ENCODE assay signal across 11 cellular contexts in the genomic region with DNA sequence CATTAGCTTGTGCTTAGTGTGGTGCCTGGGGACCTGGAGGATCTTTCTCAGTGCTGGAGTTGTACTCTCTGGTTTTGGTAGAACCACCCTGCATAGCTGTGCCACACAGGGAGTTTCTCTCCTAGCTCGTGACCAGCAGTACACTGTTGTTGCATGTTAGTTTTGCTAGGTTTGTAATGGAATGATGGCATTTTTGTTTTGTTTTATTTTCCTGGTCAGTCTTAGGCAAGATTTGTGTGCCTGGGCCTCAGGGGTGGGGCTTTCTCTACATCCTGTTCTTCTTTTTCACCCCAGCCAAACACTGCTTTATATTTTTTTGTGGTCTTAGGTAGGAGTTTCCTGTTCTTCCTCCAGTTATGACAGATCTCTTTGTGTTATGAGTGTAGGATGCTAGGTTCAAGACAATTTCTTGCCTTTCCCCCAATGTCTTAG.
DNase-seq lines count a peak whose midpoint lies in the region; ATAC-seq and TF ChIP-seq lines count a peak whose summit lies in the region.
"Had no signal": no experiment of that assay in that cellular context is flagged by ENCODE, and none has a peak within 500 bp of the region (broad histone marks: within the 10 kb centered on the region; RNA-seq: fewer than 3 reads in every experiment).

No MANE protein-coding gene starts in this region.

- no peak for TF ChIP-seq CTCF in endothelial cell (IDR thresholded peaks at IDR 0.05; ENCODE audit: unreplicated experiment)
- TF ChIP-seq CTCF in ovary (IDR thresholded peaks at IDR 0.05) = no peak

- CTCF ChIA-PET in activated CD4-positive, alpha-beta memory T cell treated with anti-CD3 and anti-CD28 coated beads for 36 hours (lab: Charles Lee) = interaction anchor here (0.6 kb wide), 1 partner anchor 227 kb away, joined by 3 read pairs; no protein-coding TSS in a partner anchor

- no peak for TF ChIP-seq EP300 in ovary (IDR thresholded peaks at IDR 0.05)

- H3K4me3 Mint-ChIP-seq in activated CD4-positive, alpha-beta memory T cell treated with anti-CD3 and anti-CD28 coated beads for 36 hours = no peak overlapping the region
- H3K4me3 Mint-ChIP-seq in stimulated activated naive CD8-positive, alpha-beta T cell treated with anti-CD3 and anti-CD28 coated beads, Interleukin-15, Interleukin-2, amounts not matched to agents 100 ng/mL and 50 ng/mL, for 24 hours = peak overlapping the region; percentile 38
- no peak overlapping the region for H3K4me3 Mint-ChIP-seq in endothelial cell (ENCODE audit: unreplicated experiment)

- ATAC-seq in HG03066 (IDR thresholded peaks at IDR 0.05; ENCODE audit: low read depth, unreplicated experiment) = peak; percentile 77

- WGBS in ovary, 3 donors = 79 to 92% (median 88%) methylated on average over 1 of the region's 1 CpG

- H3K4me3 ChIP-seq in ovary = no peak overlapping the region
- H3K4me3 ChIP-seq: SK-N-MC had no signal

- no peaks in the 10 kb centered on the region for H3K27me3 Mint-ChIP-seq in activated CD4-positive, alpha-beta memory T cell treated with anti-CD3 and anti-CD28 coated beads for 36 hours
- H3K27me3 Mint-ChIP-seq in stimulated activated naive CD8-positive, alpha-beta T cell treated with anti-CD3 and anti-CD28 coated beads, Interleukin-15, Interleukin-2, amounts not matched to agents 100 ng/mL and 50 ng/mL, for 24 hours = no peaks in the 10 kb centered on the region
- H3K27me3 Mint-ChIP-seq in endothelial cell (ENCODE audit: unreplicated experiment) = no peaks in the 10 kb centered on the region

- peaks cover 19% of the 10 kb centered on the region for H3K9me3 Mint-ChIP-seq in activated CD4-positive, alpha-beta memory T cell treated with anti-CD3 and anti-CD28 coated beads for 36 hours
- H3K9me3 Mint-ChIP-seq in stimulated activated naive CD8-positive, alpha-beta T cell treated with anti-CD3 and anti-CD28 coated beads, Interleukin-15, Interleukin-2, amounts not matched to agents 100 ng/mL and 50 ng/mL, for 24 hours = peaks cover 41% of the 10 kb centered on the region
- no peaks in the 10 kb centered on the region for H3K9me3 Mint-ChIP-seq in endothelial cell (ENCODE audit: unreplicated experiment)

- H3K9me3 ChIP-seq in ovary = no peaks in the 10 kb centered on the region

- no peaks in the 10 kb centered on the region for H3K4me1 ChIP-seq in ovary (ENCODE audit: insufficient read depth)

- DNase-seq in activated naive CD4-positive, alpha-beta T cell treated with Interleukin-2 at 50 U/mL for 16 hours = peak; percentile 25
- no peak for DNase-seq in activated naive CD4-positive, alpha-beta T cell (lab: John Stamatoyannopoulos, UW)
- peak; percentile 57 for DNase-seq in activated CD4-positive, alpha-beta memory T cell treated with anti-CD3 and anti-CD28 coated beads for 36 hours
- DNase-seq in endothelial cell (ENCODE audit: low spot score) (no peak), ovary (no peak), NCI-H748 (lab: John Stamatoyannopoulos, UW; ENCODE audit: unreplicated experiment) (no peak)
- DNase-seq: head of caudate nucleus had no signal

- peaks cover 23% of the 10 kb centered on the region for H3K36me3 Mint-ChIP-seq in activated CD4-positive, alpha-beta memory T cell treated with anti-CD3 and anti-CD28 coated beads for 36 hours
- H3K36me3 Mint-ChIP-seq in stimulated activated naive CD8-positive, alpha-beta T cell treated with anti-CD3 and anti-CD28 coated beads, Interleukin-15, Interleukin-2, amounts not matched to agents 100 ng/mL and 50 ng/mL, for 24 hours (ENCODE audit: low read depth) = peaks cover 28% of the 10 kb centered on the region
- H3K36me3 Mint-ChIP-seq in endothelial cell (ENCODE audit: low read depth, unreplicated experiment) = no peaks in the 10 kb centered on the region

- POLR2A ChIA-PET in activated CD4-positive, alpha-beta memory T cell treated with anti-CD3 and anti-CD28 coated beads for 36 hours (lab: Charles Lee) = no interaction called here

- TF ChIP-seq POLR2A in ovary (IDR thresholded peaks at IDR 0.05) = no peak

- intact Hi-C loops in activated CD4-positive, alpha-beta memory T cell treated with anti-CD3 and anti-CD28 coated beads for 36 hours (cut with micrococcal nuclease) = loop anchor here (1.0 to 5.0 kb wide), 2 partner anchors 119 to 574 kb away; no protein-coding TSS in a partner anchor
- intact Hi-C loops in ovary (cut with DNase I) = no loop called here

- no peaks in the 10 kb centered on the region for H3K27me3 ChIP-seq in ovary

- H3K36me3 ChIP-seq in ovary = no peaks in the 10 kb centered on the region

- peak overlapping the region; percentile 35 for H3K27ac Mint-ChIP-seq in activated CD4-positive, alpha-beta memory T cell treated with anti-CD3 and anti-CD28 coated beads for 36 hours
- H3K27ac Mint-ChIP-seq in stimulated activated naive CD8-positive, alpha-beta T cell treated with anti-CD3 and anti-CD28 coated beads, Interleukin-15, Interleukin-2, amounts not matched to agents 100 ng/mL and 50 ng/mL, for 24 hours = peak overlapping the region; percentile 92
- no peak overlapping the region for H3K27ac Mint-ChIP-seq in endothelial cell (ENCODE audit: unreplicated experiment)

- H3K4me1 Mint-ChIP-seq in activated CD4-positive, alpha-beta memory T cell treated with anti-CD3 and anti-CD28 coated beads for 36 hours (ENCODE audit: low read depth) = peaks cover 53% of the 10 kb centered on the region
- H3K4me1 Mint-ChIP-seq in stimulated activated naive CD8-positive, alpha-beta T cell treated with anti-CD3 and anti-CD28 coated beads, Interleukin-15, Interleukin-2, amounts not matched to agents 100 ng/mL and 50 ng/mL, for 24 hours (ENCODE audit: low read depth) = peaks cover 71% of the 10 kb centered on the region
- peaks cover 8% of the 10 kb centered on the region for H3K4me1 Mint-ChIP-seq in endothelial cell (ENCODE audit: unreplicated experiment)

- no peak overlapping the region for H3K27ac ChIP-seq in ovary
- H3K27ac ChIP-seq: C4-2B, SK-N-MC had no signal

Comparison
In these comparisons a context has a peak if more than half of its experiments do, and no peak if none do; other contexts are left out.
1. DNase-seq: peak in activated naive CD4-positive, alpha-beta T cell treated with Interleukin-2 at 50 U/mL for 16 hours (single experiment) and activated CD4-positive, alpha-beta memory T cell treated with anti-CD3 and anti-CD28 coated beads for 36 hours (single experiment); none in activated naive CD4-positive, alpha-beta T cell (0 of 4), endothelial cell (single experiment), ovary (0 of 5) and NCI-H748 (single experiment).